ENCODE assay signal across 15 cellular contexts in genomic region chr3:48660800-48661400, GRCh38. TPM values are rescaled to one million over a fixed set of nuclear protein-coding genes. Genes with fewer than 3 reads are reported as not detected.
DNase-seq lines count a peak whose midpoint lies in the region; ATAC-seq and TF ChIP-seq lines count a peak whose summit lies in the region.
"Had no signal": no experiment of that assay in that cellular context is flagged by ENCODE, and none has a peak within 500 bp of the region (broad histone marks: within the 10 kb centered on the region; RNA-seq: fewer than 3 reads in every experiment).

No MANE protein-coding gene starts in this region.

- H3K27ac ChIP-seq in H9 (ENCODE audit: insufficient read length, low read depth, low read length) (no peak overlapping the region), spleen (no peak overlapping the region)
- H3K27ac ChIP-seq: WERI-Rb-1 had no signal

- no peaks in the 10 kb centered on the region for H3K79me2 ChIP-seq in H9 (ENCODE audit: insufficient read depth, low read length)

- CTCF ChIA-PET in WTC11 (lab: Charles Lee) = interaction anchor here (2.0 to 5.2 kb wide), 4 partner anchors 25 to 347 kb away, joined by 9 to 51 read pairs (median 20); partner anchors contain the start of genes NCKIPSD, SLC26A6 and WDR6
- CTCF ChIA-PET in activated CD4-positive, alpha-beta T cell treated with anti-CD3 and anti-CD28 coated beads for 36 hours (lab: Charles Lee) = interaction anchor here (0.6 to 0.9 kb wide), 2 partner anchors 23 to 112 kb away, joined by 5 read pairs; no protein-coding TSS in a partner anchor

- no peak overlapping the region for H4K5ac ChIP-seq in H9 (ENCODE audit: insufficient read length, low read depth, low read length)

- H3K9ac ChIP-seq in H9 (ENCODE audit: extremely low read depth, insufficient read length, low read length) = no peak overlapping the region

- peaks cover 16 to 25% of the 10 kb centered on the region in 2 experiments for H3K4me1 Mint-ChIP-seq in H9
- peaks cover 22% of the 10 kb centered on the region for H3K4me1 Mint-ChIP-seq in WTC11
- H3K4me1 Mint-ChIP-seq in activated CD4-positive, alpha-beta T cell treated with anti-CD3 and anti-CD28 coated beads for 36 hours = peaks cover 16% of the 10 kb centered on the region

- H2AFZ ChIP-seq in H9 (ENCODE audit: low read length) = no peak overlapping the region

- H3K4me1 ChIP-seq in H9 (ENCODE audit: insufficient read depth, low read length) (no peaks in the 10 kb centered on the region), spleen (peaks cover 18 to 51% (median 46%) of the 10 kb centered on the region in 6 donors)

- ATAC-seq in WTC11 (no peak), left colon (no peak)
- ATAC-seq in activated CD4-positive, alpha-beta T cell treated with anti-CD3 and anti-CD28 coated beads for 36 hours = no peak

- H2BK20ac ChIP-seq in H9 (ENCODE audit: low read depth, low read length, poor library complexity, severe bottlenecking) = no peak overlapping the region

- H3K27me3 ChIP-seq in H9 (ENCODE audit: insufficient read depth, low read length) (no peaks in the 10 kb centered on the region), spleen (replicated peaks in 1 of 7) (peaks cover 0 to 85% (median 37%) of the 10 kb centered on the region in 7 donors)

- H3K18ac ChIP-seq in H9 (ENCODE audit: insufficient read length, low read depth, low read length) = no peak overlapping the region

- DNase-seq in H9 (no peak), WTC11 (ENCODE audit: low spot score) (no peak), spleen (no peak), left colon (no peak), medulla oblongata (ENCODE audit: extremely low spot score) (no peak)
- DNase-seq in activated CD4-positive, alpha-beta T cell treated with anti-CD3 and anti-CD28 coated beads for 36 hours = no peak
- DNase-seq: amniotic stem cell, NCI-H2029, WERI-Rb-1 had no signal

- H3K36me3 ChIP-seq in spleen = no peaks in the 10 kb centered on the region

- peak overlapping the region; percentile 14 to 84; a peak in 2 of 5 replicates for H3K4me3 Mint-ChIP-seq in H9
- H3K4me3 Mint-ChIP-seq in WTC11 = peak overlapping the region; percentile 74
- H3K4me3 Mint-ChIP-seq in activated CD4-positive, alpha-beta T cell treated with anti-CD3 and anti-CD28 coated beads for 36 hours = no peak overlapping the region

- H3K9me3 ChIP-seq in H9 (ENCODE audit: control insufficient read depth, low read depth, low read length) = no peaks in the 10 kb centered on the region
- no peaks in the 10 kb centered on the region for H3K9me3 ChIP-seq in iPS-18c (ENCODE audit: control insufficient read depth, insufficient read depth, low read length)
- H3K9me3 ChIP-seq in spleen = no peaks in the 10 kb centered on the region

- no peak overlapping the region for H2BK15ac ChIP-seq in H9 (ENCODE audit: low read depth, low read length)

- no peak overlapping the region for H2BK12ac ChIP-seq in H9 (ENCODE audit: insufficient read length, low read depth, low read length)

- peaks cover 2 to 3% of the 10 kb centered on the region in 2 experiments; a peak in 2 of 5 replicates for H3K9me3 Mint-ChIP-seq in H9
- peaks cover 6% of the 10 kb centered on the region; the same call in 1 of the 2 replicates for H3K9me3 Mint-ChIP-seq in WTC11
- H3K9me3 Mint-ChIP-seq in activated CD4-positive, alpha-beta T cell treated with anti-CD3 and anti-CD28 coated beads for 36 hours (ENCODE audit: low read depth) = no peaks in the 10 kb centered on the region

- intact Hi-C loops in spleen (cut with DNase I; ENCODE audit: low total_unique reads) = no loop called here
- intact Hi-C loops in activated CD4-positive, alpha-beta T cell treated with anti-CD3 and anti-CD28 coated beads for 36 hours (cut with DNase I, micrococcal nuclease) = loop anchor here in 1 of 2 experiments (5.0 kb wide), 1 partner anchor 811 kb away; the partner anchor contains the start of gene DAG1
- intact Hi-C loops in left colon (cut with DNase I, micrococcal nuclease) = no loop called here

- H2AK5ac ChIP-seq in H9 (ENCODE audit: insufficient read length, low read length) = no peak overlapping the region

- H3K36me3 Mint-ChIP-seq in H9 (ENCODE audit: insufficient read depth in 1 of 3, low read depth in 3 of 3) (peaks cover 23 to 37% (median 30%) of the 10 kb centered on the region in 3 experiments), WTC11 (peaks cover 22% of the 10 kb centered on the region)
- peaks cover 4% of the 10 kb centered on the region for H3K36me3 Mint-ChIP-seq in activated CD4-positive, alpha-beta T cell treated with anti-CD3 and anti-CD28 coated beads for 36 hours (ENCODE audit: low read depth)

- H3K4me3 ChIP-seq in iPS-18c (ENCODE audit: insufficient read depth, low read depth, low read length) = peak overlapping the region; percentile 74
- peak overlapping the region in 6 of 8 donors; percentile 33 to 80 (median 46) for H3K4me3 ChIP-seq in spleen

- H3T11ph ChIP-seq in H9 (ENCODE audit: low read length) = no peak overlapping the region

- H3K27ac Mint-ChIP-seq in H9 (no peak overlapping the region), WTC11 (no peak overlapping the region)
- no peak overlapping the region for H3K27ac Mint-ChIP-seq in activated CD4-positive, alpha-beta T cell treated with anti-CD3 and anti-CD28 coated beads for 36 hours

- H3K23me2 ChIP-seq in H9 (ENCODE audit: insufficient read length, low read depth, low read length, poor library complexity, severe bottlenecking) = peaks cover 18% of the 10 kb centered on the region

- POLR2A ChIA-PET in WTC11 (lab: Charles Lee) = interaction anchor here (1.3 to 4.4 kb wide), 3 partner anchors 26 to 56 kb away, joined by 5 to 41 read pairs (median 7); partner anchors contain the start of genes IP6K2, SLC26A6 and UQCRC1
- POLR2A ChIA-PET in activated CD4-positive, alpha-beta T cell treated with anti-CD3 and anti-CD28 coated beads for 36 hours (lab: Charles Lee) = interaction anchor here (0.7 kb wide), 1 partner anchor 11 kb away, joined by 5 read pairs; no protein-coding TSS in a partner anchor

- no peak overlapping the region for H3K4ac ChIP-seq in H9 (ENCODE audit: low read depth, low read length)

- H3K79me1 ChIP-seq in H9 (ENCODE audit: insufficient read depth, low read depth, low read length, poor library complexity, severe bottlenecking) = no peaks in the 10 kb centered on the region

- peak overlapping the region; percentile 63 for H3K4me2 ChIP-seq in H9 (ENCODE audit: insufficient read depth, insufficient read length, low read length)

- H4K8ac ChIP-seq in H9 (replicated peaks; ENCODE audit: insufficient read length, low read depth, low read length) = no peak overlapping the region

- H2BK5ac ChIP-seq in H9 (ENCODE audit: insufficient read length, low read length) = no peak overlapping the region

- H3K14ac ChIP-seq in H9 (ENCODE audit: insufficient read depth, low read length) = no peak overlapping the region

- no peak overlapping the region for H3K23ac ChIP-seq in H9 (ENCODE audit: insufficient read length, low read depth, low read length)

- H4K91ac ChIP-seq in H9 (ENCODE audit: insufficient read length, low read depth, low read length) = no peak overlapping the region

- no peak overlapping the region for H2BK120ac ChIP-seq in H9 (ENCODE audit: low read depth, low read length, poor library complexity, severe bottlenecking)

- H3K27me3 Mint-ChIP-seq in H9 (ENCODE audit: low read depth) = peaks cover 4% of the 10 kb centered on the region; the same call in 1 of the 2 replicates
- H3K27me3 Mint-ChIP-seq in WTC11 (ENCODE audit: low read depth) = no peaks in the 10 kb centered on the region
- H3K27me3 Mint-ChIP-seq in activated CD4-positive, alpha-beta T cell treated with anti-CD3 and anti-CD28 coated beads for 36 hours = peaks cover 28% of the 10 kb centered on the region

- H4K20me1 ChIP-seq in H9 (ENCODE audit: control insufficient read depth, insufficient read depth, insufficient read length) = no peaks in the 10 kb centered on the region

- no peak for TF ChIP-seq CTCF in H9 (conservative IDR thresholded peaks at IDR 0.05)
- no peak for TF ChIP-seq CTCF in WTC11 (IDR thresholded peaks at IDR 0.05)
- TF ChIP-seq CTCF in spleen (IDR thresholded peaks at IDR 0.05 in 8 of 11, conservative IDR thresholded peaks at IDR 0.05 in 3 of 11) = no peak

- no peak for TF ChIP-seq POLR2A in spleen (IDR thresholded peaks at IDR 0.05)

- no peak overlapping the region for H3K56ac ChIP-seq in H9 (ENCODE audit: insufficient read length, low read depth, low read length)

- WGBS in H9 (ENCODE audit: extremely low coverage, insufficient read length, low lambda C conversion rate) = no CpG with 5 or more reads among the region's 61 CpGs
- WGBS in spleen, 5 donors = 60 to 70% (median 60%) methylated on average over 45 to 61 of the region's 61 CpGs

TF ChIP-seq in WTC11, 78 proteins besides CTCF, POLR2A, EP300 and RAD21 (continues in another document):
- TF ChIP-seq TP53 (CRISPR knock-in tag; IDR thresholded peaks at IDR 0.05) = no peak

RNA-seq across cellular contexts. Expression of gene CELSR3, which starts 1.8 kb away (rescaled TPM):
- total RNA-seq in H9 (2021) (23.5 and 23.9 TPM in 2 replicates), WTC11 (2021) (27.9 to 35.7 TPM (median 32.7 TPM) in 3 replicates), spleen (1 to 10 TPM in 6 of 7 donors, under 1 TPM in 1; 0.56 to 2.7 (median 1.8) TPM), left colon (1 to 10 TPM; 1.4 to 2.4 TPM)
- polyA plus RNA-seq in spleen = 1 to 10 TPM in 2 of 3 donors, under 1 TPM in 1; 0.89 to 2.5 (median 2.0) TPM
- total RNA-seq in activated CD4-positive, alpha-beta T cell treated with anti-CD3 and anti-CD28 coated beads for 36 hours = 1 to 10 TPM; 7.9 to 8.1 TPM

RNA-seq across cellular contexts. Expression of gene NCKIPSD, which starts 24.8 kb away (rescaled TPM):
- total RNA-seq in H9 (2021) = 38.3 and 46.0 TPM in 2 replicates
- 40.1 to 50.1 TPM (median 47.1 TPM) in 3 replicates for total RNA-seq in WTC11 (2021)
- total RNA-seq in spleen = 10 to 100 TPM; 13.5 to 33.9 (median 19.9) TPM
- polyA plus RNA-seq in spleen = 10 to 100 TPM in 1 of 3 donors, 1 to 10 TPM in 2; 5.9 to 10.3 (median 6.3) TPM
- 10 to 100 TPM; 61.0 to 67.3 TPM for total RNA-seq in activated CD4-positive, alpha-beta T cell treated with anti-CD3 and anti-CD28 coated beads for 36 hours
- 10 to 100 TPM; 19.5 to 24.8 TPM for total RNA-seq in left colon

RNA-seq across cellular contexts. Expression of gene SLC26A6, which starts 25.6 kb away (rescaled TPM):
- 56.7 and 61.3 TPM in 2 replicates for total RNA-seq in H9 (2021)
- 57.2 to 58.9 TPM (median 57.8 TPM) in 3 replicates for total RNA-seq in WTC11 (2021)
- 10 to 100 TPM; 18.0 to 59.7 (median 23.1) TPM for total RNA-seq in spleen
- polyA plus RNA-seq in spleen = 10 to 100 TPM in 2 of 3 donors, 1 to 10 TPM in 1; 8.5 to 21.6 (median 17.1) TPM
- total RNA-seq in activated CD4-positive, alpha-beta T cell treated with anti-CD3 and anti-CD28 coated beads for 36 hours = 10 to 100 TPM; 35.0 to 38.5 TPM
- total RNA-seq in left colon = 100 to 1,000 TPM; 116 to 121 TPM

RNA-seq across cellular contexts. Expression of gene TMEM89, which starts 39.3 kb away (rescaled TPM):
- 0.70 and 0.74 TPM in 2 replicates for total RNA-seq in H9 (2021)
- 0.53 to 0.66 TPM in 2 of 3 replicates, not detected in the other for total RNA-seq in WTC11 (2021)
- total RNA-seq in spleen = not detected
- under 1 TPM in 2 of 3 donors, not detected in 1; 0.42 to 0.46 TPM for polyA plus RNA-seq in spleen
- total RNA-seq in activated CD4-positive, alpha-beta T cell treated with anti-CD3 and anti-CD28 coated beads for 36 hours = under 1 TPM in 1 of 2 experiments, not detected in 1; 0.30 TPM
- 1 to 10 TPM in 1 of 2 donors, under 1 TPM in 1; 0.84 to 2.2 TPM for total RNA-seq in left colon
- total RNA-seq: glomerular endothelial cell, lung microvascular endothelial cell, pulmonary artery endothelial cell, SK-MEL-5, temporal lobe had no signal

RNA-seq across cellular contexts. Expression of gene UQCRC1, which starts 51.5 kb away (rescaled TPM):
- total RNA-seq in H9 (2021) = 285 and 299 TPM in 2 replicates
- 313 to 326 TPM (median 323 TPM) in 3 replicates for total RNA-seq in WTC11 (2021)
- total RNA-seq in spleen = 100 to 1,000 TPM; 126 to 222 (median 130) TPM
- 100 to 1,000 TPM in 1 of 3 donors, 10 to 100 TPM in 2; 88.6 to 128 (median 92.6) TPM for polyA plus RNA-seq in spleen
- 100 to 1,000 TPM; 205 to 231 TPM for total RNA-seq in activated CD4-positive, alpha-beta T cell treated with anti-CD3 and anti-CD28 coated beads for 36 hours
- total RNA-seq in left colon = 100 to 1,000 TPM; 613 to 797 TPM
